In the genomic region with DNA sequence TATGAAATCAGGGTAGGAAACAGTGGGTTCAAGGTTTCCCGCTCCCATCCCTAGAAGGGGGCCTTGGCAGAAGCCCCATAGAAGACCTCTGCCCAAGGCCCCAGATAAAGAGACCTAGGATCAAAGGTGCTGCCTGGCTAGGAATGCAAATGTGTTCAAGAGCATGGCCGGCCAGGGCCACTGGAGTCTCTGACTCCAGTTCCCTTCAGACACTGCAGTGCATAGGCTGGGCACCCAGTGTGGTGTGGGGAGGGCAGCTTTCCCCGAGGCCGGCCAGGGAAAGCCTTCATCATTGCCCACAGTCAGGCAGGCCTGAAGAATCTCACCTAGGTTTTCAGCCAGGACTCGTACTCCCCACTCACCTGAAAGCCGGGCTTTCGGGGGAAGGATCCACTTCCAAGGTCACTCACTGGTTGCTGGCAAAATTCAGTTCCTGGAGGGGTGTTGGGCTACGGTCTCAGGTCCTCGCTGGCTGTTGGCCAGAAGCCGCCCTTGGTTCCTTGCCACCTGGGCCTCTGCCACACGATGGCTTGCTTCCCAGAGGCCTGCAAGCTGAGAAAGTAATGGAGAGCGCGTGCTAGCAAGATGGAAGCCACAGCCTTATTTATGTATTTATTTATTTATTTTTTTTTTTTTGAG, we compare ENCODE assay signal across 19 cellular contexts. TPM values are rescaled to one million over a fixed set of nuclear protein-coding genes. Genes with fewer than 3 reads are reported as not detected.
DNase-seq lines count a peak whose midpoint lies in the region; ATAC-seq and TF ChIP-seq lines count a peak whose summit lies in the region.
"Had no signal": no experiment of that assay in that cellular context is flagged by ENCODE, and none has a peak within 500 bp of the region (broad histone marks: within the 10 kb centered on the region; RNA-seq: fewer than 3 reads in every experiment).

No MANE protein-coding gene starts in this region.

- H3K36me3 ChIP-seq in right lobe of liver (no peaks in the 10 kb centered on the region), stomach (peaks cover 0 to 5% (median 0%) of the 10 kb centered on the region in 4 donors)
- H3K36me3 ChIP-seq: BLaER1, WERI-Rb-1 had no signal

- H3K36me3 Mint-ChIP-seq in Calu3 (ENCODE audit: insufficient read depth, unreplicated experiment) = peaks cover 2% of the 10 kb centered on the region
- H3K36me3 Mint-ChIP-seq: naive B cell, T-cell had no signal

- H3K9me3 ChIP-seq in right lobe of liver (no peaks in the 10 kb centered on the region), stomach (no peaks in the 10 kb centered on the region)

- H3K4me1 ChIP-seq in right lobe of liver = peaks cover 0 to 52% (median 13%) of the 10 kb centered on the region in 4 donors
- peaks cover 0 to 33% (median 14%) of the 10 kb centered on the region in 4 donors for H3K4me1 ChIP-seq in stomach

- peak overlapping the region in 2 of 3 donors; percentile 18 to 61 for H3K27ac ChIP-seq in right lobe of liver
- H3K27ac ChIP-seq in stomach = peak overlapping the region; percentile 61 to 84 (median 67)
- H3K27ac ChIP-seq: BLaER1, epithelial cell of prostate, WERI-Rb-1 had no signal

- H3K9me3 Mint-ChIP-seq in Calu3 (ENCODE audit: low read depth, unreplicated experiment) = no peaks in the 10 kb centered on the region
- H3K9me3 Mint-ChIP-seq: naive B cell, T-cell had no signal

- no peak for TF ChIP-seq EP300 in stomach (IDR thresholded peaks at IDR 0.05)

- peak; percentile 61 to 83 (median 76) for ATAC-seq in right lobe of liver
- ATAC-seq in GM18498 (IDR thresholded peaks at IDR 0.05; ENCODE audit: unreplicated experiment) = no peak
- ATAC-seq: T-cell had no signal

- CTCF ChIA-PET in Calu3 (lab: Charles Lee) = no interaction called here

- peaks cover 1% of the 10 kb centered on the region for H3K4me1 Mint-ChIP-seq in Calu3 (ENCODE audit: low read depth, unreplicated experiment)
- H3K4me1 Mint-ChIP-seq: naive B cell had no signal

- H3K4me3 Mint-ChIP-seq in Calu3 (ENCODE audit: low read depth, unreplicated experiment) = no peak overlapping the region
- H3K4me3 Mint-ChIP-seq: naive B cell, T-cell had no signal

- intact Hi-C loops in right lobe of liver (cut with DNase I) = loop anchor here in 1 of 2 donors (10.0 kb wide), 1 partner anchor 249 kb away; the partner anchor contains the start of genes SUDS3 and TAOK3
- intact Hi-C loops in stomach (cut with DNase I; ENCODE audit: low total_unique reads) = no loop called here
- intact Hi-C loops in Calu3 (cut with micrococcal nuclease; ENCODE audit: unreplicated experiment) = no loop called here

- H3K4me3 ChIP-seq in right lobe of liver (peak overlapping the region in 1 of 3 donors; percentile 14), stomach (no peak overlapping the region)
- H3K4me3 ChIP-seq: BLaER1 had no signal

- no peak overlapping the region for H3K27ac Mint-ChIP-seq in Calu3 (ENCODE audit: unreplicated experiment)
- H3K27ac Mint-ChIP-seq: T-cell had no signal

- no peaks in the 10 kb centered on the region for H3K27me3 ChIP-seq in right lobe of liver
- H3K27me3 ChIP-seq in stomach = no peaks in the 10 kb centered on the region
- H3K27me3 ChIP-seq: BLaER1 had no signal

- TF ChIP-seq CTCF in right lobe of liver (IDR thresholded peaks at IDR 0.05) (no peak), stomach (IDR thresholded peaks at IDR 0.05) (no peak), Calu3 (IDR thresholded peaks at IDR 0.05; ENCODE audit: unreplicated experiment) (no peak)

- WGBS in right lobe of liver (ENCODE audit: insufficient coverage, low coverage, low lambda C conversion rate, missing lambda C conversion rate) = 37% methylated on average over 5 of the region's 13 CpGs
- WGBS in stomach, 5 donors = 35 to 76% (median 54%) methylated on average over 13 of the region's 13 CpGs

- BruUV-seq in Calu3 (replicated peaks; lab: Mats Ljungman, UMichigan) = no TSS peak

- TF ChIP-seq POLR2A in right lobe of liver (IDR thresholded peaks at IDR 0.05) (no peak), stomach (IDR thresholded peaks at IDR 0.05) (no peak)

- H3K27me3 Mint-ChIP-seq in Calu3 (ENCODE audit: unreplicated experiment) = no peaks in the 10 kb centered on the region
- H3K27me3 Mint-ChIP-seq: naive B cell, T-cell had no signal

- peak; percentile 64 for DNase-seq in NCI-H1105 treated with DMSO at 0.1 percent for 48 hours (lab: John Stamatoyannopoulos, UW)
- peak; percentile 58 for DNase-seq in astrocyte of the hippocampus (ENCODE audit: low read depth, low spot score)
- DNase-seq in right lobe of liver = peak; percentile 58 to 87 (median 83)
- peak; percentile 93 for DNase-seq in stomach
- DNase-seq in NCI-H2081 (lab: John Stamatoyannopoulos, UW) = no peak
- no peak for DNase-seq in SKM-1 treated with dmso at 0.1 percent for 144 hours (lab: John Stamatoyannopoulos, UW; ENCODE audit: unreplicated experiment)
- no peak for DNase-seq in Calu3
- DNase-seq: glutamatergic neuron; islet precursor cell; Kasumi-1; naive B cell; NCI-H2081 treated with DMSO at 0.1 percent for 48 hours; RPMI8226; stimulated activated CD4-positive, alpha-beta T cell treated with anti-CD3 and anti-CD28 coated beads, Interleukin-2, amount 100 ng/mL, for 24 hours; T-cell; WERI-Rb-1 had no signal

RNA-seq across cellular contexts. Expression of gene PEBP1, which starts 9.7 kb away (rescaled TPM):
- total RNA-seq in right lobe of liver = 100 to 1,000 TPM; 511 to 916 (median 654) TPM
- 100 to 1,000 TPM; 105 to 274 (median 165) TPM for total RNA-seq in stomach
- polyA plus RNA-seq in stomach = 100 to 1,000 TPM; 221 to 303 (median 223) TPM
- total RNA-seq in Calu3 (2022) = 99.8 and 109 TPM in 2 replicates

RNA-seq across cellular contexts. Expression of gene VSIG10, which starts 22.4 kb away (rescaled TPM):
- 10 to 100 TPM; 13.1 to 31.3 (median 20.1) TPM for total RNA-seq in right lobe of liver
- total RNA-seq in stomach = 100 to 1,000 TPM in 2 of 5 donors, 10 to 100 TPM in 2, 1 to 10 TPM in 1; 9.3 to 300 (median 35.5) TPM
- 10 to 100 TPM in 2 of 3 donors, 1 to 10 TPM in 1; 8.3 to 16.8 (median 13.0) TPM for polyA plus RNA-seq in stomach
- total RNA-seq in Calu3 (2022) = 52.0 and 53.6 TPM in 2 replicates

Comparison
In these comparisons a context has a peak if more than half of its experiments do, and no peak if none do; other contexts are left out.
1. DNase-seq: peak in NCI-H1105 treated with DMSO at 0.1 percent for 48 hours (single experiment), astrocyte of the hippocampus (single experiment), right lobe of liver (3 of 3) and stomach (single experiment); none in NCI-H2081 (0 of 2), SKM-1 treated with dmso at 0.1 percent for 144 hours (single experiment) and Calu3 (single experiment).